Comparison of ENCODE assay signal across 8 cellular contexts in genomic region chr1:35030338-35031102, GRCh38. TPM values are rescaled to one million over a fixed set of nuclear protein-coding genes. Genes with fewer than 3 reads are reported as not detected.
DNase-seq lines count a peak whose midpoint lies in the region; ATAC-seq and TF ChIP-seq lines count a peak whose summit lies in the region.

No MANE protein-coding gene starts in this region.

- ATAC-seq in thoracic aorta (ENCODE audit: insufficient number of reproducible peaks, low FRiP score, low read depth) (no peak), HG03565 (IDR thresholded peaks at IDR 0.05; ENCODE audit: unreplicated experiment) (no peak)

- TF ChIP-seq CTCF in AG04450 (IDR thresholded peaks at IDR 0.05; ENCODE audit: low read depth, low read length), result no peak
- TF ChIP-seq CTCF in thoracic aorta (IDR thresholded peaks at IDR 0.05), result no peak

- DNase-seq in AG04450 (ENCODE audit: low read depth, low spot score), result no peak
- peak; percentile 57 for DNase-seq in kidney glomerular epithelial cell (lab: John Stamatoyannopoulos, UW)
- no peak for DNase-seq in thoracic aorta (ENCODE audit: low spot score)
- no peak for DNase-seq in effector CD8-positive, alpha-beta T cell (lab: John Stamatoyannopoulos, UW)
- DNase-seq in NCI-H69 (lab: John Stamatoyannopoulos, UW), result no peak

- H3K36me3 ChIP-seq in HUES48 (ENCODE audit: control insufficient read depth, insufficient read depth, low read length), result peaks cover 18% of the 10 kb centered on the region; the same call in 1 of the 2 replicates
- H3K36me3 ChIP-seq in thoracic aorta, result no peaks in the 10 kb centered on the region

- WGBS in adipose tissue, 3 donors, result 33 to 39% (median 38%) methylated on average over 11 of the region's 11 CpGs

- peaks cover 5% of the 10 kb centered on the region; the same call in 1 of the 2 replicates for H3K4me1 ChIP-seq in HUES48 (ENCODE audit: control insufficient read depth, insufficient read depth, low read length)
- H3K4me1 ChIP-seq in thoracic aorta (ENCODE audit: control insufficient read depth in 1 of 2, low read depth in 2 of 2), result peaks cover 19 to 30% of the 10 kb centered on the region in 2 donors

- POLR2A ChIA-PET in AG04450 (lab: Yijun Ruan, JAX), result interaction anchor here (0.5 to 1.2 kb wide), 2 partner anchors 14 to 193 kb away, joined by 3 to 4 read pairs; no protein-coding TSS in a partner anchor

- H3K9me3 ChIP-seq in AG04450 (ENCODE audit: control insufficient read depth, insufficient read depth, low read length) (no peaks in the 10 kb centered on the region), HUES48 (ENCODE audit: control insufficient read depth, insufficient read depth, low read length) (peaks cover 4% of the 10 kb centered on the region), thoracic aorta (peaks cover 9% of the 10 kb centered on the region)

- H3K9ac ChIP-seq in HUES48 (ENCODE audit: low read depth, low read length), result peak overlapping the region; percentile 81

- no peaks in the 10 kb centered on the region for H3K27me3 ChIP-seq in AG04450 (ENCODE audit: control insufficient read depth, insufficient read depth, low read length)
- no peaks in the 10 kb centered on the region for H3K27me3 ChIP-seq in HUES48 (ENCODE audit: control insufficient read depth, insufficient read depth, low read length)
- no peaks in the 10 kb centered on the region for H3K27me3 ChIP-seq in thoracic aorta (replicated peaks; ENCODE audit: insufficient read depth)

- H3K27ac ChIP-seq in AG04450 (ENCODE audit: low read depth, low read length) (peak overlapping the region; percentile 95), HUES48 (ENCODE audit: low read depth, low read length) (peak overlapping the region; percentile 92), adipose tissue (ENCODE audit: low read depth, low read length) (peak overlapping the region; percentile 89), thoracic aorta (peak overlapping the region; percentile 87 to 95)

- CTCF ChIA-PET in AG04450 (lab: Charles Lee), result interaction anchor here (0.6 to 0.8 kb wide), 2 partner anchors 48 to 177 kb away, joined by 3 to 4 read pairs; no protein-coding TSS in a partner anchor

- peak overlapping the region; percentile 91 for H3K4me3 ChIP-seq in AG04450 (ENCODE audit: low read depth, low read length)
- H3K4me3 ChIP-seq in HUES48 (ENCODE audit: low read depth, low read length), result peak overlapping the region; percentile 92
- peak overlapping the region; percentile 92 for H3K4me3 ChIP-seq in thoracic aorta

RNA-seq across cellular contexts. Expression of gene ZMYM6, which starts 1.2 kb away (rescaled TPM):
- polyA plus RNA-seq in AG04450 (2011; rRNA removed) (12.1 and 12.2 TPM in 2 replicates), adipose tissue (1 to 10 TPM; 3.9 to 7.6 (median 5.0) TPM)
- 13.2 and 18.5 TPM in 2 replicates for polyA minus RNA-seq in AG04450 (2011; rRNA and poly(A)+ RNA removed)
- 10 to 100 TPM in 1 of 2 donors, 1 to 10 TPM in 1; 8.3 to 31.7 TPM for total RNA-seq in thoracic aorta

RNA-seq across cellular contexts. Expression of gene TMEM35B, which starts 45.4 kb away (rescaled TPM):
- polyA plus RNA-seq in AG04450 (2011; rRNA removed) (36.8 and 37.8 TPM in 2 replicates), adipose tissue (10 to 100 TPM; 26.7 to 55.1 (median 51.8) TPM)
- polyA minus RNA-seq in AG04450 (2011; rRNA and poly(A)+ RNA removed), result 9.9 and 18.1 TPM in 2 replicates
- total RNA-seq in thoracic aorta, result 10 to 100 TPM; 44.5 to 47.3 TPM

RNA-seq across cellular contexts. Expression of gene ZMYM1, which starts 48.7 kb away (rescaled TPM):
- polyA plus RNA-seq in AG04450 (2011; rRNA removed) (9.7 and 12.9 TPM in 2 replicates), adipose tissue (1 to 10 TPM; 1.5 to 3.6 (median 1.8) TPM)
- 21.2 and 38.6 TPM in 2 replicates for polyA minus RNA-seq in AG04450 (2011; rRNA and poly(A)+ RNA removed)
- total RNA-seq in thoracic aorta, result 10 to 100 TPM; 11.2 to 12.8 TPM
